Comparison of ENCODE assay signal across 25 cellular contexts in genomic region chr12:67671892-67672291, GRCh38. TPM values are rescaled to one million over a fixed set of nuclear protein-coding genes. Genes with fewer than 3 reads are reported as not detected.
DNase-seq lines count a peak whose midpoint lies in the region; ATAC-seq, FAIRE-seq and TF ChIP-seq lines count a peak whose summit lies in the region.
"Had no signal": no experiment of that assay in that cellular context is flagged by ENCODE, and none has a peak within 500 bp of the region (broad histone marks: within the 10 kb centered on the region; RNA-seq: fewer than 3 reads in every experiment).

No MANE protein-coding gene starts in this region.

- H3K4me3 ChIP-seq in GM23248 = no peak overlapping the region
- no peak overlapping the region for H3K4me3 ChIP-seq in left ventricle myocardium inferior
- H3K4me3 ChIP-seq in pancreas = no peak overlapping the region
- H3K4me3 ChIP-seq in coronary artery = no peak overlapping the region
- H3K4me3 ChIP-seq: BLaER1, PC-9, right lobe of liver, thyroid gland had no signal

- H3K4me2 ChIP-seq in GM23248 (ENCODE audit: unreplicated experiment) = peak overlapping the region; percentile 12
- H3K4me2 ChIP-seq: BLaER1, PC-9 had no signal

- no peak for DNase-seq in GM23248
- DNase-seq in NCI-H446 (lab: John Stamatoyannopoulos, UW) = peak; percentile 46 to 82
- no peak for DNase-seq in left ventricle myocardium inferior
- DNase-seq in pancreas = peak in 3 of 6 donors; percentile 38 to 55 (median 40)
- no peak for DNase-seq in coronary artery (ENCODE audit: low spot score)
- DNase-seq in HuH-7.5 (ENCODE audit: low spot score) = no peak
- no peak for DNase-seq in NCI-H2107 (lab: John Stamatoyannopoulos, UW)
- DNase-seq: activated CD8-positive, alpha-beta memory T cell treated with anti-CD3 and anti-CD28 coated beads, Interleukin-2, amount 50 U/mL, for 48 hours; activated CD8-positive, alpha-beta T cell treated with anti-CD3 and anti-CD28 coated beads for 36 hours; activated naive CD4-positive, alpha-beta T cell treated with Interleukin-2 at 50 U/mL for 16 hours; COR-L47; GF-D8; kidney glomerular epithelial cell; mammary epithelial cell; NCI-H146; NCI-H524 treated with DMSO at 0.1 percent for 48 hours; PC-9; right lobe of liver; SIG-M5; stimulated activated CD4-positive, alpha-beta T cell treated with anti-CD3 and anti-CD28 coated beads, Interleukin-4, amount 100 ng/mL, for 24 hours; SW 1271; thyroid gland had no signal

- H4K20me1 ChIP-seq in GM23248 (ENCODE audit: insufficient read depth) = no peaks in the 10 kb centered on the region

- in situ Hi-C loops in GM23248 (cut with MboI) = no loop called here

- peak overlapping the region; percentile 42 for H3K27ac ChIP-seq in GM23248
- H3K27ac ChIP-seq in left ventricle myocardium inferior (replicated peaks) = peak overlapping the region; percentile 25
- peak overlapping the region in 1 of 4 donors; percentile 30 for H3K27ac ChIP-seq in pancreas
- H3K27ac ChIP-seq in coronary artery = no peak overlapping the region
- H3K27ac ChIP-seq: BLaER1, PC-9, right lobe of liver, thyroid gland had no signal

- intact Hi-C loops in left ventricle myocardium inferior (cut with micrococcal nuclease) (no loop called here), pancreas (cut with DNase I) (no loop called here)

- no peak overlapping the region for H2AFZ ChIP-seq in GM23248
- H2AFZ ChIP-seq: PC-9 had no signal

- no peak overlapping the region for H3K9ac ChIP-seq in GM23248
- H3K9ac ChIP-seq: BLaER1 had no signal

- H3K4me1 ChIP-seq in GM23248 (ENCODE audit: insufficient read depth) (peaks cover 45% of the 10 kb centered on the region), left ventricle myocardium inferior (peaks cover 49% of the 10 kb centered on the region), pancreas (peaks cover 0 to 9% (median 9%) of the 10 kb centered on the region in 3 donors)
- H3K4me1 ChIP-seq: right lobe of liver had no signal

- peaks cover 2% of the 10 kb centered on the region; the same call in 1 of the 2 replicates for H3K79me2 ChIP-seq in GM23248 (ENCODE audit: insufficient read depth)

- WGBS in GM23248 (ENCODE audit: low coverage in 1 of 2, low lambda C conversion rate in 2 of 2, missing lambda C conversion rate in 2 of 2), 2 experiments = 99 to 100% methylated on average over 3 of the region's 3 CpGs
- 35 to 39% methylated on average over 3 of the region's 3 CpGs for WGBS in pancreas, 2 donors

- ATAC-seq in pancreas = peak; percentile 85 to 92 (median 86)
- ATAC-seq: activated CD8-positive, alpha-beta T cell treated with anti-CD3 and anti-CD28 coated beads for 36 hours; right lobe of liver had no signal

- H3K27me3 ChIP-seq in GM23248 (replicated peaks; ENCODE audit: insufficient read depth) (no peaks in the 10 kb centered on the region), left ventricle myocardium inferior (ENCODE audit: low read depth) (no peaks in the 10 kb centered on the region), pancreas (no peaks in the 10 kb centered on the region)
- H3K27me3 ChIP-seq: BLaER1, right lobe of liver, thyroid gland had no signal

- H3K9me2 ChIP-seq in GM23248 (ENCODE audit: insufficient read depth) = no peaks in the 10 kb centered on the region

- H3F3A ChIP-seq in GM23248 (ENCODE audit: insufficient read depth) = peaks cover 42% of the 10 kb centered on the region

- H3K36me3 ChIP-seq in GM23248 (ENCODE audit: low read depth) = no peaks in the 10 kb centered on the region
- H3K36me3 ChIP-seq in left ventricle myocardium inferior = peaks cover 18% of the 10 kb centered on the region
- no peaks in the 10 kb centered on the region for H3K36me3 ChIP-seq in pancreas
- H3K36me3 ChIP-seq: right lobe of liver, thyroid gland had no signal

- H3K9me3 ChIP-seq in GM23248 (ENCODE audit: low read depth) = no peaks in the 10 kb centered on the region
- H3K9me3 ChIP-seq in left ventricle myocardium inferior (replicated peaks) = peaks cover 6% of the 10 kb centered on the region
- H3K9me3 ChIP-seq in pancreas = no peaks in the 10 kb centered on the region
- H3K9me3 ChIP-seq: right lobe of liver, thyroid gland had no signal

- no peak for FAIRE-seq in pancreas (lab: Jason Lieb, UNC)
- FAIRE-seq: endothelial cell of umbilical vein, frontal cortex had no signal

- TF ChIP-seq CTCF in left ventricle myocardium inferior (IDR thresholded peaks at IDR 0.05; ENCODE audit: borderline replicate concordance) (no peak), pancreas (IDR thresholded peaks at IDR 0.05) (no peak), coronary artery (IDR thresholded peaks at IDR 0.05) (no peak)

RNA-seq across cellular contexts. Expression of gene DYRK2, which starts 23.3 kb away (rescaled TPM):
- 20.3 and 25.4 TPM in 2 replicates for total RNA-seq in GM23248 (2014; rRNA removed; shearing (Covaris generic))
- 7.4 and 8.2 TPM in 2 replicates for polyA plus RNA-seq in GM23248 (2016; fragmentation: Nextera tagmentation; extraction: Ambion mirVana)
- total RNA-seq in left ventricle myocardium inferior = 42.6 TPM
- 10 to 100 TPM; 11.6 to 25.8 (median 13.0) TPM for total RNA-seq in pancreas
- polyA plus RNA-seq in pancreas = 1 to 10 TPM; 2.6 to 6.2 TPM

Comparison
In these comparisons a context has a peak if more than half of its experiments do, and no peak if none do; other contexts are left out.
1. DNase-seq: peak in NCI-H446 (2 of 2); none in GM23248 (single experiment), left ventricle myocardium inferior (single experiment), coronary artery (single experiment), HuH-7.5 (single experiment) and NCI-H2107 (single experiment).
2. H3K27ac ChIP-seq: peak in GM23248 (single experiment) and left ventricle myocardium inferior (single experiment); none in coronary artery (0 of 2).